30 cellular contexts compared by ENCODE assay signal in genomic region chr10:111762114-111762513, GRCh38.
DNase-seq lines count a peak whose midpoint lies in the region; ATAC-seq and TF ChIP-seq lines count a peak whose summit lies in the region.
"Had no signal": no experiment of that assay in that cellular context is flagged by ENCODE, and none has a peak within 500 bp of the region (broad histone marks: within the 10 kb centered on the region; RNA-seq: fewer than 3 reads in every experiment).

No MANE protein-coding gene starts in this region.

- H3K27ac ChIP-seq in Karpas-422 (ENCODE audit: low read length) (no peak overlapping the region), Panc1 (ENCODE audit: low read length) (no peak overlapping the region)
- H3K27ac ChIP-seq: HL-60, tibial nerve had no signal

- intact Hi-C loops in Panc1 (cut with micrococcal nuclease; ENCODE audit: unreplicated experiment) = no loop called here

- no peak overlapping the region for H3K4me3 Mint-ChIP-seq in neural crest cell
- no peak overlapping the region for H3K4me3 Mint-ChIP-seq in effector memory CD8-positive, alpha-beta T cell
- H3K4me3 Mint-ChIP-seq: activated CD4-positive, alpha-beta memory T cell treated with anti-CD3 and anti-CD28 coated beads for 36 hours; activated T-helper 1 cell treated with anti-CD3 and anti-CD28 coated beads, Interleukin-12 subunit alpha, Interleukin-12 subunit beta, Interleukin-2, Interleukin-4 antibody, amounts not matched to agents 30 ng/mL and 10 ng/mL and 1 ng/mL, durations not matched to agents 14 hours and 24 hours and 36 hours; CD14-positive monocyte; naive B cell; T-helper 17 cell had no signal

- peaks cover 11% of the 10 kb centered on the region for H3K27me3 Mint-ChIP-seq in neural crest cell (ENCODE audit: low read depth)
- H3K27me3 Mint-ChIP-seq in effector memory CD8-positive, alpha-beta T cell = peaks cover 8% of the 10 kb centered on the region in 2 donors

- BruUV-seq in Panc1 (replicated peaks; lab: Mats Ljungman, UMichigan) = no TSS peak

- no peaks in the 10 kb centered on the region for H3K9me2 ChIP-seq in Karpas-422 (replicated peaks; ENCODE audit: insufficient read depth, low read length)

- no peaks in the 10 kb centered on the region for H3K9me3 ChIP-seq in Karpas-422 (ENCODE audit: low read length)
- H3K9me3 ChIP-seq in Panc1 (ENCODE audit: control insufficient read depth, insufficient read depth, low read depth, low read length) = no peaks in the 10 kb centered on the region
- H3K9me3 ChIP-seq: HAP-1, tibial nerve had no signal

- no peak overlapping the region for H3K4me3 ChIP-seq in GM06990 (replicated peaks; ENCODE audit: low read depth, low read length)
- H3K4me3 ChIP-seq in Karpas-422 (ENCODE audit: low read length) = no peak overlapping the region
- H3K4me3 ChIP-seq in Panc1 (ENCODE audit: low read depth in 2 of 2, low read length in 2 of 2) = no peak overlapping the region
- H3K4me3 ChIP-seq: HAP-1, tibial nerve had no signal

- peak overlapping the region; percentile 3 for H3K27ac Mint-ChIP-seq in neural crest cell (ENCODE audit: unreplicated experiment)
- H3K27ac Mint-ChIP-seq in effector memory CD8-positive, alpha-beta T cell = no peak overlapping the region
- H3K27ac Mint-ChIP-seq: activated CD4-positive, alpha-beta memory T cell treated with anti-CD3 and anti-CD28 coated beads for 36 hours; activated T-helper 1 cell treated with anti-CD3 and anti-CD28 coated beads, Interleukin-12 subunit alpha, Interleukin-12 subunit beta, Interleukin-2, Interleukin-4 antibody, amounts not matched to agents 30 ng/mL and 10 ng/mL and 1 ng/mL, durations not matched to agents 14 hours and 24 hours and 36 hours; CD14-positive monocyte; progenitor cell of endocrine pancreas; T-helper 17 cell had no signal

- CTCF ChIA-PET in Panc1 (lab: Charles Lee) = no interaction called here

- H3K4me2 ChIP-seq in Karpas-422 (ENCODE audit: low read depth, low read length, poor library complexity, severe bottlenecking) = no peak overlapping the region

- no peak overlapping the region for H3K9ac ChIP-seq in Karpas-422 (ENCODE audit: low read length)

- peaks cover 15% of the 10 kb centered on the region for H3K4me1 Mint-ChIP-seq in neural crest cell
- no peaks in the 10 kb centered on the region for H3K4me1 Mint-ChIP-seq in effector memory CD8-positive, alpha-beta T cell (ENCODE audit: low read depth in 2 of 2)
- H3K4me1 Mint-ChIP-seq: CD14-positive monocyte, naive B cell, T-helper 17 cell had no signal

- H3K27me3 ChIP-seq in GM06990 (replicated peaks; ENCODE audit: control insufficient read depth, insufficient read depth, low read length) (no peaks in the 10 kb centered on the region), Karpas-422 (ENCODE audit: low read length) (peaks cover 2% of the 10 kb centered on the region; the same call in 1 of the 2 replicates), Panc1 (ENCODE audit: control insufficient read depth, insufficient read depth, low read length) (no peaks in the 10 kb centered on the region)
- H3K27me3 ChIP-seq: tibial nerve had no signal

- H3K36me3 Mint-ChIP-seq in neural crest cell (ENCODE audit: low read depth) = no peaks in the 10 kb centered on the region
- H3K36me3 Mint-ChIP-seq in effector memory CD8-positive, alpha-beta T cell (ENCODE audit: insufficient read depth) = no peaks in the 10 kb centered on the region
- H3K36me3 Mint-ChIP-seq: activated CD4-positive, alpha-beta memory T cell treated with anti-CD3 and anti-CD28 coated beads for 36 hours; CD14-positive monocyte; naive B cell had no signal

- in situ Hi-C loops in Panc1 (cut with HindIII; ENCODE audit: low pct_unique_long_range_greater_than_20kb, low sequenced_read_pairs) = no loop called here

- H4K20me1 ChIP-seq in Karpas-422 (ENCODE audit: insufficient read depth, low read depth, low read length) = no peaks in the 10 kb centered on the region

- H3K79me2 ChIP-seq in Karpas-422 (ENCODE audit: low read length) = no peaks in the 10 kb centered on the region

- no peak overlapping the region for H2AFZ ChIP-seq in Karpas-422 (ENCODE audit: low read length)

- DNase-seq in GM06990 (ENCODE audit: extremely low read depth, insufficient read length) = no peak
- peak; percentile 46 for DNase-seq in Karpas-422
- DNase-seq in Panc1 (ENCODE audit: low read depth, low spot score) = no peak
- no peak for DNase-seq in neural crest cell (ENCODE audit: low read depth, low spot score)
- DNase-seq in effector memory CD8-positive, alpha-beta T cell = no peak
- no peak for DNase-seq in medulla oblongata (ENCODE audit: extremely low spot score)
- no peak for DNase-seq in retina
- DNase-seq: activated CD4-positive, alpha-beta memory T cell treated with anti-CD3 and anti-CD28 coated beads for 36 hours; activated CD8-positive, alpha-beta memory T cell treated with anti-CD3 and anti-CD28 coated beads, Interleukin-2, amount 50 U/mL, for 48 hours; activated naive CD4-positive, alpha-beta T cell treated with Interleukin-2 at 50 U/mL for 16 hours; central memory CD4-positive, alpha-beta T cell; cortex of kidney; foreskin fibroblast; GDM1; head of caudate nucleus; KG1; left ventricle myocardium superior; naive B cell; NCI-H1436; stimulated activated CD4-positive, alpha-beta T cell treated with anti-CD3 and anti-CD28 coated beads, Interleukin-4, amount 100 ng/mL, for 4 hours; T-helper 17 cell had no signal

- H3K4me1 ChIP-seq in Karpas-422 (ENCODE audit: low read length) (no peaks in the 10 kb centered on the region), Panc1 (ENCODE audit: control insufficient read depth, insufficient read depth, low read length) (no peaks in the 10 kb centered on the region)
- H3K4me1 ChIP-seq: HAP-1, tibial nerve had no signal

- POLR2A ChIA-PET in Panc1 (lab: Charles Lee) = no interaction called here

- H3K36me3 ChIP-seq in GM06990 (ENCODE audit: control insufficient read depth, insufficient read depth, low read length) (no peaks in the 10 kb centered on the region), Karpas-422 (ENCODE audit: insufficient read depth, low read length) (no peaks in the 10 kb centered on the region), Panc1 (ENCODE audit: control insufficient read depth, insufficient read depth, low read length) (no peaks in the 10 kb centered on the region)
- H3K36me3 ChIP-seq: HAP-1, tibial nerve had no signal

- peak; percentile 24 for TF ChIP-seq CTCF in GM06990 (IDR thresholded peaks at IDR 0.05; ENCODE audit: insufficient read depth, low read length, poor library complexity, severe bottlenecking)
- TF ChIP-seq CTCF in Panc1 (IDR thresholded peaks at IDR 0.05) = peak; percentile 27
- peak; percentile 16 for TF ChIP-seq CTCF in neural crest cell (conservative IDR thresholded peaks at IDR 0.05)

- H3K9me3 Mint-ChIP-seq in neural crest cell = no peaks in the 10 kb centered on the region
- H3K9me3 Mint-ChIP-seq in effector memory CD8-positive, alpha-beta T cell = no peaks in the 10 kb centered on the region
- H3K9me3 Mint-ChIP-seq: activated CD4-positive, alpha-beta memory T cell treated with anti-CD3 and anti-CD28 coated beads for 36 hours; activated T-helper 1 cell treated with anti-CD3 and anti-CD28 coated beads, Interleukin-12 subunit alpha, Interleukin-12 subunit beta, Interleukin-2, Interleukin-4 antibody, amounts not matched to agents 30 ng/mL and 10 ng/mL and 1 ng/mL, durations not matched to agents 14 hours and 24 hours and 36 hours had no signal

- ATAC-seq in Panc1 = no peak
- no peak for ATAC-seq in effector memory CD8-positive, alpha-beta T cell (replicated peaks)
- ATAC-seq: activated CD4-positive, CD25-positive, alpha-beta regulatory T cell treated with anti-CD3 and anti-CD28 coated beads, Interleukin-2, amount 50 U/mL, for 24 hours; left ventricle myocardium superior; Right ventricle myocardium inferior; SK-N-SH treated with all-trans-retinoic acid at 6 μM for 48 hours; T-helper 17 cell had no signal
